Comparison of ENCODE assay signal across 1 cellular context in genomic region chr16:11280616-11281522, GRCh38.
TF ChIP-seq lines count a peak whose summit lies in the region.

TSS of gene PRM1 (minus strand) at chr16:11281330. CDS start at chr16:11281238, 92 bp downstream.

TF ChIP-seq in HepG2, 621 proteins besides CTCF, POLR2A, EP300 and RAD21 (continued from another document):
- TF ChIP-seq ZSCAN29 (CRISPR knock-in tag; conservative IDR thresholded peaks at IDR 0.05) (peak; percentile 40; the same call in 1 of the 2 replicates), ZNF513 (CRISPR knock-in tag; conservative IDR thresholded peaks at IDR 0.05) (0 out of 2 replicates have a peak, but pooled peaks have one; percentile 72), ZNF777 (CRISPR knock-in tag; IDR thresholded peaks at IDR 0.05) (peak; percentile 20; the same call in 1 of the 2 replicates), HINFP (CRISPR knock-in tag; IDR thresholded peaks at IDR 0.05; ENCODE audit: low read depth) (0 out of 2 replicates have a peak, but pooled peaks have one; percentile 48), ETV6 (CRISPR knock-in tag; conservative IDR thresholded peaks at IDR 0.05) (no peak), SETDB1 (CRISPR knock-in tag; IDR thresholded peaks at IDR 0.05; ENCODE audit: borderline replicate concordance) (no peak), ZBTB38 (CRISPR knock-in tag; IDR thresholded peaks at IDR 0.05) (peak; percentile 42), ZNF343 (CRISPR knock-in tag; IDR thresholded peaks at IDR 0.05) (peak; percentile 57; the same call in 1 of the 2 replicates), ZEB1 (IDR thresholded peaks at IDR 0.05; ENCODE audit: insufficient replicate concordance, low read depth) (peak; percentile 5), XRCC5 (optimal IDR thresholded peaks at IDR 0.05; ENCODE audit: low read length) (peak; percentile 25), ZNF879 (CRISPR knock-in tag; IDR thresholded peaks at IDR 0.05) (no peak), NR2C2 (CRISPR knock-in tag; IDR thresholded peaks at IDR 0.05; ENCODE audit: borderline replicate concordance) (no peak), RELA (CRISPR knock-in tag; IDR thresholded peaks at IDR 0.05) (no peak), TBL1XR1 (IDR thresholded peaks at IDR 0.05; ENCODE audit: borderline replicate concordance, low read length, partially characterized antibody) (no peak), ZNF737 (CRISPR knock-in tag; IDR thresholded peaks at IDR 0.05; ENCODE audit: borderline replicate concordance) (peak; percentile 55; the same call in 1 of the 2 replicates), KDM5B (CRISPR knock-in tag; IDR thresholded peaks at IDR 0.05; ENCODE audit: borderline replicate concordance) (peak; percentile 56; the same call in 1 of the 2 replicates), NRL (CRISPR knock-in tag; IDR thresholded peaks at IDR 0.05; ENCODE audit: borderline replicate concordance) (peak; percentile 84), NR0B2 (CRISPR knock-in tag; IDR thresholded peaks at IDR 0.05) (peak; percentile 54; the same call in 1 of the 2 replicates), MEF2D (CRISPR knock-in tag; IDR thresholded peaks at IDR 0.05) (0 out of 2 replicates have a peak, but pooled peaks have one; percentile 57), ZNF260 (CRISPR knock-in tag; IDR thresholded peaks at IDR 0.05; ENCODE audit: borderline replicate concordance, low read depth) (no peak), USF2 (IDR thresholded peaks at IDR 0.05; ENCODE audit: low read depth, low read length) (no peak), USF2 (CRISPR knock-in tag; IDR thresholded peaks at IDR 0.05; ENCODE audit: borderline replicate concordance) (peak; percentile 74; the same call in 1 of the 2 replicates), HIVEP1 (CRISPR knock-in tag; IDR thresholded peaks at IDR 0.05) (peak; percentile 82), DZIP1 (CRISPR knock-in tag; IDR thresholded peaks at IDR 0.05) (peak; percentile 69; the same call in 1 of the 2 replicates), SALL2 (CRISPR knock-in tag; IDR thresholded peaks at IDR 0.05) (peak; percentile 54; the same call in 1 of the 2 replicates), FOXO4 (CRISPR knock-in tag; conservative IDR thresholded peaks at IDR 0.05) (0 out of 2 replicates have a peak, but pooled peaks have one; percentile 78), ZNF143 (CRISPR knock-in tag; IDR thresholded peaks at IDR 0.05) (0 out of 2 replicates have a peak, but pooled peaks have one; percentile 8), KLF13 (CRISPR knock-in tag; IDR thresholded peaks at IDR 0.05) (0 out of 2 replicates have a peak, but pooled peaks have one; percentile 45), ZNF10 (CRISPR knock-in tag; IDR thresholded peaks at IDR 0.05; ENCODE audit: borderline replicate concordance, low read depth) (no peak), NFE2L1 (CRISPR knock-in tag; IDR thresholded peaks at IDR 0.05; ENCODE audit: borderline replicate concordance) (peak; percentile 69; the same call in 1 of the 2 replicates), BRD4 (CRISPR knock-in tag; IDR thresholded peaks at IDR 0.05) (peak; percentile 69; the same call in 1 of the 2 replicates), ZNF891 (CRISPR knock-in tag; IDR thresholded peaks at IDR 0.05) (peak; percentile 80), THAP11 (CRISPR knock-in tag; IDR thresholded peaks at IDR 0.05) (no peak)
